Comparison of ENCODE assay signal across 8 cellular contexts in genomic region chr3:108818404-108818803, GRCh38.
DNase-seq lines count a peak whose midpoint lies in the region; ATAC-seq and TF ChIP-seq lines count a peak whose summit lies in the region.

No MANE protein-coding gene starts in this region.

- CTCF ChIA-PET in GM10248 (lab: Yijun Ruan, JAX), result interaction anchor here (0.9 to 1.1 kb wide), 3 partner anchors 15 to 327 kb away, joined by 3 to 5 read pairs (median 3); no protein-coding TSS in a partner anchor

- DNase-seq in GM10248 (ENCODE audit: extremely low spot score) (peak; percentile 26), KBM-7 (peak; percentile 9), T-helper 22 cell (ENCODE audit: low read depth) (peak; percentile 35), cerebellar cortex (ENCODE audit: low spot score) (peak; percentile 19), AG08395 (ENCODE audit: low spot score) (no peak), NCI-H1694 treated with DMSO at 0.1 percent for 48 hours (lab: John Stamatoyannopoulos, UW) (no peak)
- DNase-seq in stimulated activated CD4-positive, alpha-beta T cell treated with anti-CD3 and anti-CD28 coated beads, Interleukin-4, amount 100 ng/mL, for 1 hour, result peak; percentile 29

- in situ Hi-C loops in KBM-7 (cut with MboI; ENCODE audit: low pct_unique_long_range_greater_than_20kb, low sequenced_read_pairs), result no loop called here

- peak; percentile 93 for ATAC-seq in GM21576 (IDR thresholded peaks at IDR 0.05; ENCODE audit: unreplicated experiment)

- POLR2A ChIA-PET in GM10248 (lab: Yijun Ruan, JAX), result no interaction called here

- TF ChIP-seq CTCF in GM10248 (IDR thresholded peaks at IDR 0.05; ENCODE audit: control extremely low read depth, extremely low read depth, low read depth, missing control alignments), result peak; percentile 54

Comparison
In these comparisons a context has a peak if more than half of its experiments do, and no peak if none do; other contexts are left out.
1. DNase-seq: peak in GM10248 (single experiment), KBM-7 (single experiment), T-helper 22 cell (single experiment), cerebellar cortex (single experiment) and stimulated activated CD4-positive, alpha-beta T cell treated with anti-CD3 and anti-CD28 coated beads, Interleukin-4, amount 100 ng/mL, for 1 hour (single experiment); none in AG08395 (single experiment) and NCI-H1694 treated with DMSO at 0.1 percent for 48 hours (single experiment).